8 cellular contexts compared by ENCODE assay signal in the genomic region with DNA sequence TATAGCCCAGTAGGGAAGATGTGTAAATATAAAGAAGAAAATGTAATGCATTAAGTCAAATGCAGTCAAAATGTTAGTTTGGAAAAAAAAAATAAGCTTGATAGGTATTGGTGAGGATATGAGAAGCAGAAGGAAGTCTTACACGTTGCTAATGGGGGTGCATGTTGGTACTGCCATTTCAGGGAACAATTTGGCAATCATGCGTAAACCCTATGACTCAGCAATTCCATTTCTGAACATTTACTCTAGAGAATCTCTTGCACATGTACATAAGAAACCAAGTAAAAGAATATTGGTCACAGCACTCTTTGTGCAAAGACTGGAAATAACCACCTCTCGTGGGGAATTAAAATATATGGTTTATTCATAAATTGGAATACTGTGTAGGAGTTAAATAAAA. TPM values are rescaled to one million over a fixed set of nuclear protein-coding genes. Genes with fewer than 3 reads are reported as not detected.
DNase-seq lines count a peak whose midpoint lies in the region; ATAC-seq and TF ChIP-seq lines count a peak whose summit lies in the region.

No MANE protein-coding gene starts in this region.

- DNase-seq in SIG-M5 treated with dmso at 0.1 percent for 504 hours (lab: John Stamatoyannopoulos, UW; ENCODE audit: unreplicated experiment) (peak; percentile 94), fibroblast of peridontal ligament (ENCODE audit: extremely low read depth) (peak; percentile 97), stomach (no peak), glutamatergic neuron (no peak), H7 (no peak), iPS-NIHi11 (ENCODE audit: low spot score) (no peak)

- H3K4me3 ChIP-seq in stomach (no peak overlapping the region), H7 (ENCODE audit: insufficient read depth, low read depth, low read length) (no peak overlapping the region)

- H3K36me3 ChIP-seq in stomach (no peaks in the 10 kb centered on the region), H7 (replicated peaks; ENCODE audit: control insufficient read depth, insufficient read depth, low read length) (no peaks in the 10 kb centered on the region)

- no peak overlapping the region for H3K27ac Mint-ChIP-seq in glutamatergic neuron (ENCODE audit: unreplicated experiment)

- H3K9me3 ChIP-seq in stomach = no peaks in the 10 kb centered on the region

- TF ChIP-seq EP300 in stomach (IDR thresholded peaks at IDR 0.05) = no peak

- H3K4me3 Mint-ChIP-seq in glutamatergic neuron (ENCODE audit: unreplicated experiment) = no peak overlapping the region

- peak; percentile 52 for ATAC-seq in GM18511 (IDR thresholded peaks at IDR 0.05; ENCODE audit: unreplicated experiment)
- ATAC-seq in HG02610 (IDR thresholded peaks at IDR 0.05; ENCODE audit: unreplicated experiment) = peak; percentile 36

- no peak for TF ChIP-seq POLR2A in stomach (IDR thresholded peaks at IDR 0.05)

- H3K27ac ChIP-seq in stomach = peak overlapping the region in 4 of 5 donors; percentile 46 to 84 (median 78)

- intact Hi-C loops in stomach (cut with DNase I; ENCODE audit: low total_unique reads) = no loop called here

- peaks cover 5% of the 10 kb centered on the region for H3K4me1 Mint-ChIP-seq in glutamatergic neuron (ENCODE audit: low read depth, unreplicated experiment)

- H3K36me3 Mint-ChIP-seq in glutamatergic neuron (ENCODE audit: unreplicated experiment) = peaks cover 11% of the 10 kb centered on the region

- no peaks in the 10 kb centered on the region for H3K27me3 ChIP-seq in stomach
- no peaks in the 10 kb centered on the region for H3K27me3 ChIP-seq in H7 (ENCODE audit: control insufficient read depth, insufficient read depth, low read length)

- no peak for TF ChIP-seq CTCF in stomach (IDR thresholded peaks at IDR 0.05)
- no peak for TF ChIP-seq CTCF in glutamatergic neuron (IDR thresholded peaks at IDR 0.05; ENCODE audit: partially characterized antibody, unreplicated experiment)

- no peaks in the 10 kb centered on the region for H3K27me3 Mint-ChIP-seq in glutamatergic neuron (ENCODE audit: unreplicated experiment)

- no peaks in the 10 kb centered on the region for H3K9me3 Mint-ChIP-seq in glutamatergic neuron (ENCODE audit: unreplicated experiment)

- peaks cover 14 to 41% (median 27%) of the 10 kb centered on the region in 4 donors for H3K4me1 ChIP-seq in stomach

- 33 to 46% (median 40%) methylated on average over 3 of the region's 3 CpGs for WGBS in stomach, 5 donors

RNA-seq across cellular contexts. Expression of gene TIMP4, which starts 35.5 kb away (rescaled TPM):
- total RNA-seq in stomach (1 to 10 TPM; 2.6 to 9.9 (median 5.2) TPM), glutamatergic neuron (ENCODE audit: unreplicated experiment) (not detected)
- 10 to 100 TPM in 2 of 3 donors, 1 to 10 TPM in 1; 5.0 to 13.4 (median 11.0) TPM for polyA plus RNA-seq in stomach
- 22.9 and 40.3 TPM in 2 replicates for total RNA-seq in H7 (2014; rRNA removed; shearing (Covaris generic))

Comparison
In these comparisons a context has a peak if more than half of its experiments do, and no peak if none do; other contexts are left out.
1. DNase-seq: peak in SIG-M5 treated with dmso at 0.1 percent for 504 hours (single experiment) and fibroblast of peridontal ligament (single experiment); none in stomach (single experiment), glutamatergic neuron (single experiment), H7 (single experiment) and iPS-NIHi11 (single experiment).